22 cellular contexts compared by ENCODE assay signal in the genomic region with DNA sequence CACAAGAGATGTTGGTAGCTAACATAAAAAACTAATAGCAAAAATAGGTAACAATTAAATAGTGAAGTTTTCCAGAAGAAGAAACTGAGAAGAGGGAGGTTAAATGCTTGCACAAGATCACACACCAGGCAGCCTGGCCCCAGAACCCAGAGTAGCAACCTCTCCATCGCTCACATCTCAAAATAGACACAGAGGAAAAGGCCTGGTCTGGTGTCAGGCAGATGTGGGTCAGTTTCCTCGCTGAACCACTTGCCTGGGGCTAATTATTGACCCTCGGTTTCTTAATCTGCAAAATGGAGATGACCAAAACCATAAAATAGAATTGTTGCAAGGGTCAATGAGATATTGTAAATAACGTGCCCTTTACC. TPM values are rescaled to one million over a fixed set of nuclear protein-coding genes. Genes with fewer than 3 reads are reported as not detected.
DNase-seq lines count a peak whose midpoint lies in the region; ATAC-seq and TF ChIP-seq lines count a peak whose summit lies in the region.
"Had no signal": no experiment of that assay in that cellular context is flagged by ENCODE, and none has a peak within 500 bp of the region (broad histone marks: within the 10 kb centered on the region; RNA-seq: fewer than 3 reads in every experiment).

No MANE protein-coding gene starts in this region.

- H3K36me3 ChIP-seq in left ventricle myocardium inferior (no peaks in the 10 kb centered on the region), mesenchymal stem cell (ENCODE audit: control insufficient read depth in 1 of 2, insufficient read depth in 2 of 2, low read depth in 1 of 2, low read length in 2 of 2) (no peaks in the 10 kb centered on the region), smooth muscle cell (ENCODE audit: low read depth) (no peaks in the 10 kb centered on the region)

- H3K27me3 Mint-ChIP-seq in effector memory CD8-positive, alpha-beta T cell: peaks cover 13 to 35% of the 10 kb centered on the region in 2 donors

- no peaks in the 10 kb centered on the region for H4K20me1 ChIP-seq in smooth muscle cell (ENCODE audit: low read depth)

- H3K4me2 ChIP-seq in mesenchymal stem cell (ENCODE audit: low read length, poor library complexity, severe bottlenecking): peak overlapping the region; percentile 14
- H3K4me2 ChIP-seq in smooth muscle cell: peak overlapping the region; percentile 18
- H3K4me2 ChIP-seq: A549 had no signal

- no peak overlapping the region for H3K4me3 Mint-ChIP-seq in effector memory CD8-positive, alpha-beta T cell
- H3K4me3 Mint-ChIP-seq: CD8-positive, alpha-beta T cell had no signal

- no peak for ATAC-seq in left cardiac atrium
- no peak for ATAC-seq in effector memory CD8-positive, alpha-beta T cell (replicated peaks)
- ATAC-seq: A549; CD8-positive, alpha-beta T cell; Panc1 had no signal

- H3K4me1 ChIP-seq in left ventricle myocardium inferior (peaks cover 11% of the 10 kb centered on the region), mesenchymal stem cell (ENCODE audit: control insufficient read depth, insufficient read depth, low read depth, low read length) (peaks cover 21% of the 10 kb centered on the region), smooth muscle cell (ENCODE audit: low read depth) (peaks cover 11% of the 10 kb centered on the region)
- H3K4me1 ChIP-seq: A549 had no signal

- H3K4me1 Mint-ChIP-seq in effector memory CD8-positive, alpha-beta T cell (ENCODE audit: low read depth in 2 of 2): peaks cover 0 to 2% of the 10 kb centered on the region in 2 donors

- H2BK120ac ChIP-seq in mesenchymal stem cell (ENCODE audit: low read depth, low read length): no peak overlapping the region

- DNase-seq in left ventricle myocardium inferior (no peak), left cardiac atrium (no peak), HK-2 (ENCODE audit: unreplicated experiment) (peak; percentile 39), mesenchymal stem cell (no peak), smooth muscle cell (lab: John Stamatoyannopoulos, UW; ENCODE audit: unreplicated experiment) (no peak), dorsolateral prefrontal cortex (no peak)
- DNase-seq in effector memory CD8-positive, alpha-beta T cell: no peak
- DNase-seq: C1 segment of cervical spinal cord; Calu3; CD8-positive, alpha-beta T cell; DMS79 treated with DMSO at 0.1 percent for 48 hours; NCI-H1048; NCI-H1417; NCI-H1694; NCI-H2029 treated with DMSO at 0.1 percent for 48 hours; NCI-H526 treated with DMSO at 0.1 percent for 48 hours; SIG-M5 had no signal

- no peaks in the 10 kb centered on the region for H3K9me3 Mint-ChIP-seq in effector memory CD8-positive, alpha-beta T cell
- H3K9me3 Mint-ChIP-seq: CD8-positive, alpha-beta T cell had no signal

- H3F3A ChIP-seq in smooth muscle cell (ENCODE audit: low read depth): no peaks in the 10 kb centered on the region

- H4K8ac ChIP-seq in mesenchymal stem cell (ENCODE audit: low read length): no peak overlapping the region

- H2BK12ac ChIP-seq in mesenchymal stem cell (ENCODE audit: low read length in 2 of 2): no peak overlapping the region

- H3K4me3 ChIP-seq in left ventricle myocardium inferior: no peak overlapping the region
- H3K4me3 ChIP-seq in mesenchymal stem cell (ENCODE audit: insufficient read depth in 1 of 2, low read depth in 1 of 2, low read length in 2 of 2): no peak overlapping the region
- H3K4me3 ChIP-seq in smooth muscle cell: no peak overlapping the region
- H3K4me3 ChIP-seq in dorsolateral prefrontal cortex: no peak overlapping the region
- H3K4me3 ChIP-seq: A549, GM23248, SK-N-MC had no signal

- H3K79me1 ChIP-seq in mesenchymal stem cell (replicated peaks; ENCODE audit: low read length, poor library complexity, severe bottlenecking): no peaks in the 10 kb centered on the region

- H3K14ac ChIP-seq in mesenchymal stem cell (ENCODE audit: low read length in 2 of 2): no peak overlapping the region

- peak overlapping the region; percentile 78 for H2BK5ac ChIP-seq in mesenchymal stem cell (ENCODE audit: low read depth, low read length, poor library complexity, severe bottlenecking)

- H3K9ac ChIP-seq in mesenchymal stem cell (ENCODE audit: low read length) (no peak overlapping the region), smooth muscle cell (ENCODE audit: low read depth) (no peak overlapping the region)
- H3K9ac ChIP-seq: GM23248 had no signal

- H3K18ac ChIP-seq in mesenchymal stem cell (ENCODE audit: low read depth in 1 of 2, low read length in 2 of 2): no peak overlapping the region

- H3K27ac Mint-ChIP-seq in effector memory CD8-positive, alpha-beta T cell: no peak overlapping the region
- H3K27ac Mint-ChIP-seq: CD8-positive, alpha-beta T cell had no signal

- no peaks in the 10 kb centered on the region for H3K36me3 Mint-ChIP-seq in effector memory CD8-positive, alpha-beta T cell (ENCODE audit: insufficient read depth)
- H3K36me3 Mint-ChIP-seq: CD8-positive, alpha-beta T cell had no signal

- H4K91ac ChIP-seq in mesenchymal stem cell (ENCODE audit: low read length): no peak overlapping the region

- TF ChIP-seq CTCF in left ventricle myocardium inferior (IDR thresholded peaks at IDR 0.05; ENCODE audit: borderline replicate concordance) (no peak), smooth muscle cell (IDR thresholded peaks at IDR 0.05; ENCODE audit: borderline replicate concordance, insufficient read depth, poor library complexity, severe bottlenecking) (no peak), dorsolateral prefrontal cortex (IDR thresholded peaks at IDR 0.05 in 54 of 56, conservative IDR thresholded peaks at IDR 0.05 in 2 of 56; ENCODE audit: low read depth in 1 of 56, partially characterized antibody in 56 of 56) (no peak)

- H3K79me2 ChIP-seq in smooth muscle cell (ENCODE audit: low read depth): no peaks in the 10 kb centered on the region

- H3K23ac ChIP-seq in mesenchymal stem cell (ENCODE audit: low read length in 2 of 2): no peak overlapping the region

- H3K27ac ChIP-seq in left ventricle myocardium inferior (replicated peaks): peak overlapping the region; percentile 27
- H3K27ac ChIP-seq in mesenchymal stem cell (ENCODE audit: low read length, poor library complexity, severe bottlenecking): peak overlapping the region; percentile 94
- H3K27ac ChIP-seq in smooth muscle cell (ENCODE audit: low read depth): no peak overlapping the region
- H3K27ac ChIP-seq in dorsolateral prefrontal cortex: no peak overlapping the region
- H3K27ac ChIP-seq: A549, GM23248, RWPE1, SK-N-MC had no signal

- intact Hi-C loops in left ventricle myocardium inferior (cut with micrococcal nuclease): no loop called here
- intact Hi-C loops in left cardiac atrium (cut with DNase I): no loop called here
- intact Hi-C loops in dorsolateral prefrontal cortex (cut with DNase I): no loop called here

- no peak overlapping the region for H2BK15ac ChIP-seq in mesenchymal stem cell (ENCODE audit: low read depth, poor library complexity, severe bottlenecking)

- H2AK5ac ChIP-seq in mesenchymal stem cell (ENCODE audit: low read length, severe bottlenecking): peak overlapping the region; percentile 23

- WGBS in mesenchymal stem cell: 100% methylated on average over 3 of the region's 4 CpGs
- 92% methylated on average over 4 of the region's 4 CpGs for WGBS in smooth muscle cell (ENCODE audit: low lambda C conversion rate)

- no peaks in the 10 kb centered on the region for H3K9me3 ChIP-seq in left ventricle myocardium inferior (replicated peaks)
- H3K9me3 ChIP-seq in mesenchymal stem cell (ENCODE audit: control insufficient read depth, low read length): no peaks in the 10 kb centered on the region
- no peaks in the 10 kb centered on the region for H3K9me3 ChIP-seq in smooth muscle cell (replicated peaks; ENCODE audit: low read depth)
- H3K9me3 ChIP-seq: A549 had no signal

- H2AFZ ChIP-seq in mesenchymal stem cell (ENCODE audit: low read depth, low read length): no peak overlapping the region
- no peak overlapping the region for H2AFZ ChIP-seq in smooth muscle cell (ENCODE audit: low read depth)
- H2AFZ ChIP-seq: GM23248 had no signal

- H3K4ac ChIP-seq in mesenchymal stem cell (ENCODE audit: low read depth in 1 of 2, low read length in 2 of 2): no peak overlapping the region

- H3K27me3 ChIP-seq in left ventricle myocardium inferior (ENCODE audit: low read depth) (no peaks in the 10 kb centered on the region), mesenchymal stem cell (ENCODE audit: control insufficient read depth in 1 of 2, insufficient read depth in 1 of 2, low read length in 2 of 2) (no peaks in the 10 kb centered on the region), smooth muscle cell (ENCODE audit: low read depth) (no peaks in the 10 kb centered on the region), dorsolateral prefrontal cortex (no peaks in the 10 kb centered on the region)

RNA-seq across cellular contexts. Expression of a gene that starts 44.5 kb away (rescaled TPM):
- total RNA-seq in left ventricle myocardium inferior (32.3 TPM), left cardiac atrium (10 to 100 TPM; 12.2 to 18.0 TPM), smooth muscle cell (25.5 and 28.2 TPM in 2 replicates), dorsolateral prefrontal cortex (10 to 100 TPM in 68 of 120 experiments, 1 to 10 TPM in 52; 6.3 to 23.7 (median 10.4) TPM)
- 21.9 TPM for polyA plus RNA-seq in mesenchymal stem cell (2013, experiment 1 of 2)
- 21.5 TPM for polyA plus RNA-seq in mesenchymal stem cell (2013, experiment 2 of 2)
- polyA plus RNA-seq in smooth muscle cell: 21.0 and 26.8 TPM in 2 replicates

Comparison
In these comparisons a context has a peak if more than half of its experiments do, and no peak if none do; other contexts are left out.
1. H3K27ac ChIP-seq: peak in left ventricle myocardium inferior (single experiment) and mesenchymal stem cell (single experiment); none in smooth muscle cell (single experiment) and dorsolateral prefrontal cortex (0 of 59).